27 cellular contexts compared by ENCODE assay signal in genomic region chr2:64860936-64861335, GRCh38.
DNase-seq lines count a peak whose midpoint lies in the region; ATAC-seq and TF ChIP-seq lines count a peak whose summit lies in the region.
"Had no signal": no experiment of that assay in that cellular context is flagged by ENCODE, and none has a peak within 500 bp of the region (broad histone marks: within the 10 kb centered on the region; RNA-seq: fewer than 3 reads in every experiment).

No MANE protein-coding gene starts in this region.

- H3K9me2 ChIP-seq in MM.1S (replicated peaks; ENCODE audit: insufficient read depth, low read length), result no peaks in the 10 kb centered on the region

- H3K27ac ChIP-seq in MM.1S (ENCODE audit: low read length) (no peak overlapping the region), esophagus (ENCODE audit: low read depth in 2 of 2, low read length in 1 of 2) (peak overlapping the region; percentile 45 to 58), gastrocnemius medialis (peak overlapping the region; percentile 87 to 98 (median 96))
- H3K27ac ChIP-seq: WERI-Rb-1 had no signal

- H3K4me2 ChIP-seq in MM.1S (ENCODE audit: low read depth, low read length), result peak overlapping the region; percentile 20; the same call in 1 of the 2 replicates

- POLR2A ChIA-PET in activated CD4-positive, alpha-beta T cell treated with anti-CD3 and anti-CD28 coated beads, Interleukin-2, amount 10 ng/mL, durations not matched to agents 7 days and 5 days (lab: Charles Lee), result no interaction called here

- H3K79me2 ChIP-seq in MM.1S (ENCODE audit: low read length), result no peaks in the 10 kb centered on the region
- H3K79me2 ChIP-seq: hepatocyte had no signal

- no peaks in the 10 kb centered on the region for H3K9me3 Mint-ChIP-seq in activated CD4-positive, alpha-beta T cell treated with anti-CD3 and anti-CD28 coated beads, Interleukin-2, amount 10 ng/mL, durations not matched to agents 7 days and 5 days
- H3K9me3 Mint-ChIP-seq: CD8-positive, alpha-beta T cell; central memory CD8-positive, alpha-beta T cell had no signal

- CTCF ChIA-PET in activated CD4-positive, alpha-beta T cell treated with anti-CD3 and anti-CD28 coated beads, Interleukin-2, amount 10 ng/mL, durations not matched to agents 7 days and 5 days (lab: Charles Lee), result interaction anchor here (0.9 to 2.8 kb wide), 4 partner anchors 12 to 216 kb away, joined by 3 to 9 read pairs (median 3); partner anchors contain the start of gene SERTAD2

- no peak overlapping the region for H3K9ac ChIP-seq in MM.1S (ENCODE audit: low read length)

- H3K9me3 ChIP-seq in MM.1S (replicated peaks; ENCODE audit: insufficient read depth, low read length), result no peaks in the 10 kb centered on the region
- H3K9me3 ChIP-seq in esophagus (ENCODE audit: control insufficient read depth in 2 of 2, insufficient read depth in 1 of 2, low read depth in 1 of 2, low read length in 1 of 2), result no peaks in the 10 kb centered on the region
- H3K9me3 ChIP-seq in gastrocnemius medialis, result no peaks in the 10 kb centered on the region

- intact Hi-C loops in gastrocnemius medialis (cut with DNase I; ENCODE audit: low total_unique reads), result loop anchor here (5.0 kb wide), 1 partner anchor 254 kb away; no protein-coding TSS in a partner anchor

- peaks cover 6% of the 10 kb centered on the region for H3K27me3 Mint-ChIP-seq in activated CD4-positive, alpha-beta T cell treated with anti-CD3 and anti-CD28 coated beads, Interleukin-2, amount 10 ng/mL, durations not matched to agents 7 days and 5 days
- H3K27me3 Mint-ChIP-seq: central memory CD8-positive, alpha-beta T cell had no signal

- no peak overlapping the region for H2AFZ ChIP-seq in MM.1S (ENCODE audit: low read length)
- H2AFZ ChIP-seq: hepatocyte had no signal

- H3K4me3 ChIP-seq in MM.1S (ENCODE audit: low read length) (no peak overlapping the region), esophagus (ENCODE audit: low read depth in 1 of 2, low read length in 2 of 2) (no peak overlapping the region), gastrocnemius medialis (no peak overlapping the region)
- H3K4me3 ChIP-seq: hepatocyte had no signal

- H3K4me1 Mint-ChIP-seq in activated CD4-positive, alpha-beta T cell treated with anti-CD3 and anti-CD28 coated beads, Interleukin-2, amount 10 ng/mL, durations not matched to agents 7 days and 5 days, result peaks cover 3% of the 10 kb centered on the region
- H3K4me1 Mint-ChIP-seq: central memory CD8-positive, alpha-beta T cell had no signal

- H3K36me3 Mint-ChIP-seq in activated CD4-positive, alpha-beta T cell treated with anti-CD3 and anti-CD28 coated beads, Interleukin-2, amount 10 ng/mL, durations not matched to agents 7 days and 5 days (ENCODE audit: low read depth), result no peaks in the 10 kb centered on the region
- H3K36me3 Mint-ChIP-seq: CD8-positive, alpha-beta T cell; naive thymus-derived CD4-positive, alpha-beta T cell had no signal

- TF ChIP-seq POLR2A in gastrocnemius medialis (IDR thresholded peaks at IDR 0.05), result no peak

- peaks cover 5% of the 10 kb centered on the region; the same call in 1 of the 2 replicates for H3F3A ChIP-seq in MM.1S (ENCODE audit: insufficient read depth, low read length)

- DNase-seq in CD1c-positive myeloid dendritic cell (ENCODE audit: extremely low spot score) (peak; percentile 23), MM.1S (no peak), gastrocnemius medialis (no peak)
- no peak for DNase-seq in activated CD4-positive, alpha-beta T cell treated with anti-CD3 and anti-CD28 coated beads, Interleukin-2, amount 10 ng/mL, durations not matched to agents 7 days and 5 days
- DNase-seq: activated CD4-positive, alpha-beta T cell treated with anti-CD3 and anti-CD28 coated beads, Interleukin-2, amount 50 U/mL, for 4 hours; activated gamma-delta T cell treated with Interleukin-2 at 50 U/mL for 16 hours; activated T-cell treated with anti-CD3 and anti-CD28 coated beads for 4 hours; amniotic stem cell; CD8-positive, alpha-beta T cell; DMS53; effector memory CD4-positive, alpha-beta T cell; mammary epithelial cell; naive thymus-derived CD4-positive, alpha-beta T cell; NCI-H1092; NCI-H446 treated with DMSO at 0.1 percent for 48 hours; stimulated activated CD4-positive, alpha-beta T cell treated with anti-CD3 and anti-CD28 coated beads, Interleukin-12 subunit alpha, Interleukin-12 subunit beta, amount 100 ng/mL, for 4 hours; stimulated activated CD8-positive, alpha-beta memory T cell treated with anti-CD3 and anti-CD28 coated beads, Interleukin-4, amount 100 ng/mL, for 48 hours; T-helper 17 cell; WERI-Rb-1 had no signal

- H3K27me3 ChIP-seq in MM.1S (replicated peaks; ENCODE audit: insufficient read depth, low read length) (no peaks in the 10 kb centered on the region), esophagus (ENCODE audit: control insufficient read depth in 1 of 2, insufficient read depth in 2 of 2, low read length in 2 of 2) (no peaks in the 10 kb centered on the region), gastrocnemius medialis (no peaks in the 10 kb centered on the region)
- H3K27me3 ChIP-seq: hepatocyte had no signal

- TF ChIP-seq CTCF in MM.1S (IDR thresholded peaks at IDR 0.05; ENCODE audit: low read length) (no peak), gastrocnemius medialis (IDR thresholded peaks at IDR 0.05 in 4 of 5, conservative IDR thresholded peaks at IDR 0.05 in 1 of 5) (no peak)

- H3K36me3 ChIP-seq in MM.1S (replicated peaks; ENCODE audit: insufficient read depth, low read length), result no peaks in the 10 kb centered on the region
- no peaks in the 10 kb centered on the region for H3K36me3 ChIP-seq in esophagus (ENCODE audit: control insufficient read depth in 2 of 2, insufficient read depth in 2 of 2, low read length in 1 of 2)
- H3K36me3 ChIP-seq in gastrocnemius medialis, result no peaks in the 10 kb centered on the region
- H3K36me3 ChIP-seq: WERI-Rb-1 had no signal

- no peaks in the 10 kb centered on the region for H4K20me1 ChIP-seq in MM.1S (ENCODE audit: insufficient read depth, low read length)

- H3K4me3 Mint-ChIP-seq in activated CD4-positive, alpha-beta T cell treated with anti-CD3 and anti-CD28 coated beads, Interleukin-2, amount 10 ng/mL, durations not matched to agents 7 days and 5 days, result no peak overlapping the region
- H3K4me3 Mint-ChIP-seq: CD8-positive, alpha-beta T cell; central memory CD8-positive, alpha-beta T cell; naive thymus-derived CD4-positive, alpha-beta T cell; T-helper 17 cell had no signal

- in situ Hi-C loops in gastrocnemius medialis (cut with MboI; ENCODE audit: low sequenced_read_pairs in 4 of 4), result loop anchor here (5.0 to 25.0 kb wide), 9 partner anchors 109 to 524 kb away; partner anchors contain the start of gene AFTPH (in 1 of the 4)

- H3K27ac Mint-ChIP-seq in activated CD4-positive, alpha-beta T cell treated with anti-CD3 and anti-CD28 coated beads, Interleukin-2, amount 10 ng/mL, durations not matched to agents 7 days and 5 days, result no peak overlapping the region
- H3K27ac Mint-ChIP-seq: CD8-positive, alpha-beta T cell; naive thymus-derived CD4-positive, alpha-beta T cell; progenitor cell of endocrine pancreas; T-helper 17 cell had no signal

- ATAC-seq in gastrocnemius medialis (no peak), GM21423 (IDR thresholded peaks at IDR 0.05; ENCODE audit: unreplicated experiment) (no peak), GM19324 (IDR thresholded peaks at IDR 0.05; ENCODE audit: low FRiP score, unreplicated experiment) (no peak), GM21528 (IDR thresholded peaks at IDR 0.05; ENCODE audit: low FRiP score, unreplicated experiment) (no peak)
- ATAC-seq: CD8-positive, alpha-beta T cell; naive thymus-derived CD4-positive, alpha-beta T cell; Right ventricle myocardium inferior; T-helper 17 cell had no signal

- H3K4me1 ChIP-seq in MM.1S (ENCODE audit: low read length) (peaks cover 20% of the 10 kb centered on the region), esophagus (ENCODE audit: control insufficient read depth in 2 of 2, insufficient read depth in 2 of 2, low read length in 1 of 2) (peaks cover 7 to 15% of the 10 kb centered on the region in 2 donors), gastrocnemius medialis (peaks cover 26 to 48% of the 10 kb centered on the region in 2 donors)

- WGBS in esophagus, 2 donors, result 83 to 85% methylated on average over 1 of the region's 1 CpG
